ENCODE assay signal across 9 cellular contexts in the genomic region with DNA sequence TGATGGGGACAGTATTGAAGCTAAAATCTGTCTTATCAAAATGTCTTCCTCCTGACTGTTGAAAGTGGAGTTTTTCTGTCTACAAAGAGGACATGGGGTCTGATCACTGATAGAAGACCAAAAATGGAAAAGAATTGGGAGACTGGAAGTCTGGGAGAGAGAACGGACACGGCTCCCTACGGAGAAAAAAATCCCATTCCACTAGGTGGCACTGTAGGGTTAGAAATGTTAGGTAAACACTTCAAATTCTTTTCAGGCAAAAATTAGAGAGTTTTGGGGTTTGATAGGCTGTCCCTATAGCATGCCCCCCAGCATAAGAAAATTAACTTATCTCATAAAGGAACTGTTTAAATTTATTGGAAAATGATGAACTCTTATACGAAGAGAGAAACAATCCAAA.
DNase-seq lines count a peak whose midpoint lies in the region; ATAC-seq and TF ChIP-seq lines count a peak whose summit lies in the region.
"Had no signal": no experiment of that assay in that cellular context is flagged by ENCODE, and none has a peak within 500 bp of the region (broad histone marks: within the 10 kb centered on the region; RNA-seq: fewer than 3 reads in every experiment).

No MANE protein-coding gene starts in this region.

- peaks cover 5% of the 10 kb centered on the region for H3K36me3 Mint-ChIP-seq in nephron progenitor cell (ENCODE audit: low read depth)
- no peaks in the 10 kb centered on the region for H3K36me3 Mint-ChIP-seq in activated T-helper 1 cell treated with anti-CD3 and anti-CD28 coated beads, Interleukin-12 subunit alpha, Interleukin-12 subunit beta, Interleukin-2, Interleukin-4 antibody, amounts not matched to agents 30 ng/mL and 10 ng/mL and 1 ng/mL, durations not matched to agents 14 hours and 24 hours and 36 hours (ENCODE audit: low read depth)

- no peaks in the 10 kb centered on the region for H3K4me1 Mint-ChIP-seq in nephron progenitor cell
- H3K4me1 Mint-ChIP-seq in activated T-helper 1 cell treated with anti-CD3 and anti-CD28 coated beads, Interleukin-12 subunit alpha, Interleukin-12 subunit beta, Interleukin-2, Interleukin-4 antibody, amounts not matched to agents 30 ng/mL and 10 ng/mL and 1 ng/mL, durations not matched to agents 14 hours and 24 hours and 36 hours (ENCODE audit: low read depth): no peaks in the 10 kb centered on the region

- H3K36me3 ChIP-seq in GM06990 (ENCODE audit: control insufficient read depth, insufficient read depth, low read length): no peaks in the 10 kb centered on the region
- no peaks in the 10 kb centered on the region for H3K36me3 ChIP-seq in breast epithelium

- H3K4me3 Mint-ChIP-seq in nephron progenitor cell: no peak overlapping the region
- no peak overlapping the region for H3K4me3 Mint-ChIP-seq in activated T-helper 1 cell treated with anti-CD3 and anti-CD28 coated beads, Interleukin-12 subunit alpha, Interleukin-12 subunit beta, Interleukin-2, Interleukin-4 antibody, amounts not matched to agents 30 ng/mL and 10 ng/mL and 1 ng/mL, durations not matched to agents 14 hours and 24 hours and 36 hours
- H3K4me3 Mint-ChIP-seq: T-helper 1 cell treated with Interleukin-12 subunit alpha and Interleukin-12 subunit beta and Interleukin-4 antibody, amounts not matched to agents 30 μg/mL and 1 μg/mL, for 36 hours had no signal

- TF ChIP-seq CTCF in GM06990 (IDR thresholded peaks at IDR 0.05; ENCODE audit: insufficient read depth, low read length, poor library complexity, severe bottlenecking) (peak; percentile 38), breast epithelium (IDR thresholded peaks at IDR 0.05) (peak in 2 of 3 donors; percentile 30 to 33), nephron progenitor cell (IDR thresholded peaks at IDR 0.05) (peak; percentile 76)

- no peak for TF ChIP-seq POLR2A in breast epithelium (IDR thresholded peaks at IDR 0.05)

- peaks cover 0 to 15% of the 10 kb centered on the region in 2 donors for H3K9me3 ChIP-seq in breast epithelium

- H3K4me1 ChIP-seq in breast epithelium: no peaks in the 10 kb centered on the region

- DNase-seq in GM06990 (ENCODE audit: extremely low read depth, insufficient read length) (no peak), M059J (ENCODE audit: low read depth) (peak; percentile 5), breast epithelium (ENCODE audit: low spot score in 2 of 2) (no peak), nephron progenitor cell (peak; percentile 50), GF-D8 (lab: John Stamatoyannopoulos, UW) (no peak), islet precursor cell (no peak)
- DNase-seq in activated T-helper 1 cell treated with anti-CD3 and anti-CD28 coated beads, Interleukin-12 subunit alpha, Interleukin-12 subunit beta, Interleukin-2, Interleukin-4 antibody, amounts not matched to agents 30 ng/mL and 10 ng/mL and 1 ng/mL, durations not matched to agents 14 hours and 24 hours and 36 hours (ENCODE audit: low spot score): no peak

- H3K27ac Mint-ChIP-seq in nephron progenitor cell: no peak overlapping the region
- H3K27ac Mint-ChIP-seq in activated T-helper 1 cell treated with anti-CD3 and anti-CD28 coated beads, Interleukin-12 subunit alpha, Interleukin-12 subunit beta, Interleukin-2, Interleukin-4 antibody, amounts not matched to agents 30 ng/mL and 10 ng/mL and 1 ng/mL, durations not matched to agents 14 hours and 24 hours and 36 hours: no peak overlapping the region
- H3K27ac Mint-ChIP-seq: T-helper 1 cell treated with Interleukin-12 subunit alpha and Interleukin-12 subunit beta and Interleukin-4 antibody, amounts not matched to agents 30 μg/mL and 1 μg/mL, for 36 hours had no signal

- H3K4me3 ChIP-seq in GM06990 (replicated peaks; ENCODE audit: low read depth, low read length): no peak overlapping the region
- no peak overlapping the region for H3K4me3 ChIP-seq in breast epithelium

- ATAC-seq in HG03280 (IDR thresholded peaks at IDR 0.05; ENCODE audit: unreplicated experiment): no peak

- H3K27me3 ChIP-seq in GM06990 (replicated peaks; ENCODE audit: control insufficient read depth, insufficient read depth, low read length) (no peaks in the 10 kb centered on the region), breast epithelium (peaks cover 0 to 24% of the 10 kb centered on the region in 2 donors)

- intact Hi-C loops in breast epithelium (cut with DNase I; ENCODE audit: low total_unique reads): no loop called here
- intact Hi-C loops in activated T-helper 1 cell treated with anti-CD3 and anti-CD28 coated beads, Interleukin-12 subunit alpha, Interleukin-12 subunit beta, Interleukin-2, Interleukin-4 antibody, amounts not matched to agents 30 ng/mL and 10 ng/mL and 1 ng/mL, durations not matched to agents 14 hours and 24 hours and 36 hours (cut with micrococcal nuclease): loop anchor here (10.0 kb wide), 1 partner anchor 180 kb away; no protein-coding TSS in a partner anchor

- H3K9me3 Mint-ChIP-seq in nephron progenitor cell: peaks cover 26% of the 10 kb centered on the region
- peaks cover 8% of the 10 kb centered on the region for H3K9me3 Mint-ChIP-seq in activated T-helper 1 cell treated with anti-CD3 and anti-CD28 coated beads, Interleukin-12 subunit alpha, Interleukin-12 subunit beta, Interleukin-2, Interleukin-4 antibody, amounts not matched to agents 30 ng/mL and 10 ng/mL and 1 ng/mL, durations not matched to agents 14 hours and 24 hours and 36 hours

- peaks cover 4% of the 10 kb centered on the region for H3K27me3 Mint-ChIP-seq in nephron progenitor cell (ENCODE audit: low read depth, poor library complexity)
- H3K27me3 Mint-ChIP-seq in activated T-helper 1 cell treated with anti-CD3 and anti-CD28 coated beads, Interleukin-12 subunit alpha, Interleukin-12 subunit beta, Interleukin-2, Interleukin-4 antibody, amounts not matched to agents 30 ng/mL and 10 ng/mL and 1 ng/mL, durations not matched to agents 14 hours and 24 hours and 36 hours (ENCODE audit: insufficient read depth): no peaks in the 10 kb centered on the region

- no peak overlapping the region for H3K27ac ChIP-seq in breast epithelium

Comparison
In these comparisons a context has a peak if more than half of its experiments do, and no peak if none do; other contexts are left out.
1. DNase-seq: peak in M059J (single experiment) and nephron progenitor cell (single experiment); none in GM06990 (single experiment), breast epithelium (0 of 2), activated T-helper 1 cell treated with anti-CD3 and anti-CD28 coated beads, Interleukin-12 subunit alpha, Interleukin-12 subunit beta, Interleukin-2, Interleukin-4 antibody, amounts not matched to agents 30 ng/mL and 10 ng/mL and 1 ng/mL, durations not matched to agents 14 hours and 24 hours and 36 hours (single experiment), GF-D8 (single experiment) and islet precursor cell (single experiment).
2. Peak in every context shown above with its lines, with median percentiles within 50 percentile points of each other: CTCF ChIP-seq.